21 cellular contexts compared by ENCODE assay signal in the genomic region with DNA sequence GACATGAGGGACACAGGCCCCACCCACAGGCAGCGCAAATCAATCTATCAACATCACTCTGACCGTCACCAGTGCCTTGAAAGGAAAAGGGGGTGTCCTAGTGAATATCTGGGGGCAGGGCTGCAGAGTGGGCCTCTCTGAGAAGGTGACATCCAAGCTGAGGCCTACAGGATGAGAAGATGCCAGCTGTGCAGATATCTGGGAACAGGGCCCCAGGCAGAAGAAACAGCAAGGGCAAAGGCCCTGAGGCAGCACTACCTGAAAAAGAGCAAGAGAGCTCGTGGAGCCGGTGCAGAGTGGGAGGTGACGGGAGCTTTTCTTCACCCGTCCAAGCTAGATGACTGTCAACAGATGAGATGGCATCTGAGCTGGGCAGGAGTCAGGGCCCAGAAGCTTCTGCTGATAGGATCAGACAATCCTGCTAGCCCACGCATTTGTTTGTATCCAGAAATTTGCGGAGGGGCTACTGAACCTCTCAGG. TPM values are rescaled to one million over a fixed set of nuclear protein-coding genes. Genes with fewer than 3 reads are reported as not detected.
A peak's percentile ranks its signal among the peaks of the same experiment; 100 is the strongest.
DNase-seq lines count a peak whose midpoint lies in the region; ATAC-seq, FAIRE-seq and TF ChIP-seq lines count a peak whose summit lies in the region.
"Had no signal": no experiment of that assay in that cellular context is flagged by ENCODE, and none has a peak within 500 bp of the region (broad histone marks: within the 10 kb centered on the region; RNA-seq: fewer than 3 reads in every experiment).

No MANE protein-coding gene starts in this region.

- no peak overlapping the region for H3K4me2 ChIP-seq in fibroblast of lung (ENCODE audit: extremely low read depth, insufficient read depth, low read length)
- no peak overlapping the region for H3K4me2 ChIP-seq in trophoblast cell (ENCODE audit: low read length)
- H3K4me2 ChIP-seq: SK-N-SH had no signal

- H4K91ac ChIP-seq in trophoblast cell (ENCODE audit: low read depth, low read length): peak overlapping the region; percentile 28

- H3K27ac ChIP-seq in fibroblast of lung (ENCODE audit: insufficient read depth, low read length) (peak overlapping the region; percentile 69), trophoblast cell (ENCODE audit: low read depth, low read length) (no peak overlapping the region)

- H3K36me3 Mint-ChIP-seq in HFFc6 (ENCODE audit: low read depth): 0 out of 2 replicates have a peak, but pooled peaks cover 6% of the 10 kb centered on the region

- H3K18ac ChIP-seq in trophoblast cell (ENCODE audit: low read length): no peak overlapping the region

- no CpG with 5 or more reads among the region's 8 CpGs for WGBS in trophoblast cell (ENCODE audit: extremely low coverage, insufficient coverage, insufficient read length)

- DNase-seq in HFFc6: no peak
- DNase-seq in fibroblast of lung (ENCODE audit: low read depth in 2 of 2): no peak
- DNase-seq in trophoblast cell: no peak
- no peak for DNase-seq in D721Med (ENCODE audit: insufficient read length, low spot score)
- DNase-seq in AG08395 (ENCODE audit: low spot score): no peak
- no peak for DNase-seq in left lobe of liver (ENCODE audit: low spot score)
- DNase-seq: ACHN; Caco-2; CD4-positive, alpha-beta T cell; DMS153; GDM1; NCI-H1436 treated with DMSO at 0.1 percent for 48 hours; NCI-H2029; NCI-H345; NCI-H524 treated with DMSO at 0.1 percent for 48 hours; PC-3; RPMI8226; SHP77 treated with DMSO at 0.1 percent for 48 hours had no signal

- H2AK5ac ChIP-seq in trophoblast cell (ENCODE audit: low read length): peak overlapping the region; percentile 65

- peaks cover 18% of the 10 kb centered on the region for H3K79me1 ChIP-seq in trophoblast cell (ENCODE audit: low read length)

- H2BK120ac ChIP-seq in trophoblast cell (ENCODE audit: insufficient read depth, low read length, poor library complexity): peak overlapping the region; percentile 5

- H3K9ac ChIP-seq in fibroblast of lung (ENCODE audit: insufficient read depth, low read length) (no peak overlapping the region), trophoblast cell (ENCODE audit: low read length) (no peak overlapping the region)
- H3K9ac ChIP-seq: SK-N-SH had no signal

- no peak overlapping the region for H2BK5ac ChIP-seq in trophoblast cell (ENCODE audit: low read depth, low read length, poor library complexity)

- no peak for FAIRE-seq in D721Med (lab: Jason Lieb, UNC)

- no peak overlapping the region for H3K4ac ChIP-seq in trophoblast cell (ENCODE audit: low read depth, low read length)

- H2BK12ac ChIP-seq in trophoblast cell (ENCODE audit: low read length): peak overlapping the region; percentile 85

- H3K9me3 ChIP-seq in fibroblast of lung (ENCODE audit: control insufficient read depth, insufficient read depth, low read depth, low read length): no peaks in the 10 kb centered on the region
- peaks cover 3% of the 10 kb centered on the region for H3K9me3 ChIP-seq in trophoblast cell (ENCODE audit: insufficient read depth, low read depth, low read length)
- H3K9me3 ChIP-seq: Caco-2, SK-N-SH had no signal

- no peak overlapping the region for H3K14ac ChIP-seq in trophoblast cell (ENCODE audit: low read length)

- H3K27me3 Mint-ChIP-seq in HFFc6 (ENCODE audit: insufficient read depth): peaks cover 2% of the 10 kb centered on the region
- H3K27me3 Mint-ChIP-seq: CD4-positive, alpha-beta T cell had no signal

- peaks cover 47% of the 10 kb centered on the region for H3K4me1 Mint-ChIP-seq in HFFc6 (ENCODE audit: low read depth)

- H3K79me2 ChIP-seq in fibroblast of lung (ENCODE audit: control insufficient read depth, insufficient read depth, low read length) (no peaks in the 10 kb centered on the region), trophoblast cell (ENCODE audit: control insufficient read depth, insufficient read depth, low read length, poor library complexity) (peaks cover 4% of the 10 kb centered on the region)

- H3K23ac ChIP-seq in trophoblast cell (ENCODE audit: low read length): no peak overlapping the region

- H3K4me1 ChIP-seq in fibroblast of lung (ENCODE audit: control insufficient read depth, extremely low read depth, insufficient read depth, low read length) (peaks cover 36% of the 10 kb centered on the region), trophoblast cell (ENCODE audit: control insufficient read depth in 1 of 2, insufficient read depth in 2 of 2, low read length in 2 of 2) (peaks cover 12 to 25% of the 10 kb centered on the region in 2 experiments)
- H3K4me1 ChIP-seq: Caco-2 had no signal

- no peak overlapping the region for H2AFZ ChIP-seq in fibroblast of lung (ENCODE audit: low read length)
- H2AFZ ChIP-seq in trophoblast cell (ENCODE audit: insufficient read depth, low read length, poor library complexity): no peak overlapping the region

- TF ChIP-seq CTCF in HFFc6 (IDR thresholded peaks at IDR 0.05) (no peak), fibroblast of lung (conservative IDR thresholded peaks at IDR 0.05 in 1 of 2, IDR thresholded peaks at IDR 0.05 in 1 of 2; ENCODE audit: low read depth in 1 of 2, low read length in 2 of 2) (no peak), D721Med (IDR thresholded peaks at IDR 0.05; ENCODE audit: insufficient read depth, missing control alignments) (no peak)

- ATAC-seq in GM21619 (IDR thresholded peaks at IDR 0.05; ENCODE audit: unreplicated experiment) (no peak), left lobe of liver (no peak)
- ATAC-seq: PC-3 had no signal

- H3K27me3 ChIP-seq in fibroblast of lung (ENCODE audit: control insufficient read depth, insufficient read depth, low read length): no peaks in the 10 kb centered on the region
- no peaks in the 10 kb centered on the region for H3K27me3 ChIP-seq in trophoblast cell (ENCODE audit: insufficient read depth, low read length)

- peak overlapping the region; percentile 22; the same call in 1 of the 2 replicates for H3K27ac Mint-ChIP-seq in HFFc6
- H3K27ac Mint-ChIP-seq: CD4-positive, alpha-beta T cell had no signal

- H4K12ac ChIP-seq in trophoblast cell (ENCODE audit: low read depth, low read length): no peak overlapping the region

- H4K8ac ChIP-seq in trophoblast cell (ENCODE audit: low read depth, low read length): peak overlapping the region; percentile 10

- H3K4me3 Mint-ChIP-seq in HFFc6: no peak overlapping the region
- H3K4me3 Mint-ChIP-seq: CD4-positive, alpha-beta T cell had no signal

- no peak overlapping the region for H3K4me3 ChIP-seq in fibroblast of lung (replicated peaks in 1 of 4; ENCODE audit: control extremely low read depth in 1 of 4, insufficient read depth in 1 of 4, low read depth in 3 of 4, low read length in 4 of 4)
- H3K4me3 ChIP-seq in trophoblast cell (ENCODE audit: low read depth, low read length): no peak overlapping the region

- no peaks in the 10 kb centered on the region for H4K20me1 ChIP-seq in fibroblast of lung (ENCODE audit: control insufficient read depth, extremely low read depth, insufficient read depth, low read length)

- H3K36me3 ChIP-seq in fibroblast of lung (ENCODE audit: control insufficient read depth, insufficient read depth, low read length) (no peaks in the 10 kb centered on the region), trophoblast cell (ENCODE audit: control insufficient read depth in 1 of 2, insufficient read depth in 2 of 2, low read length in 2 of 2) (no peaks in the 10 kb centered on the region)

- no peaks in the 10 kb centered on the region for H3K9me3 Mint-ChIP-seq in HFFc6
- H3K9me3 Mint-ChIP-seq: CD4-positive, alpha-beta T cell had no signal

RNA-seq across cellular contexts. Expression of a gene that starts 12.5 kb away (rescaled TPM):
- total RNA-seq in HFFc6 (2021; fragmentation: NEBNext Ultra II Directional; extraction: Animal tissue kit (Norgen Biotek cat#: 25700)): 10 to 100 TPM; 11.9 to 22.2 (median 19.1) TPM
- total RNA-seq in fibroblast of lung (132 and 358 TPM in 2 replicates), left lobe of liver (0.23 TPM)
- 126 and 154 TPM in 2 replicates for polyA plus RNA-seq in fibroblast of lung
- polyA plus RNA-seq in fibroblast of lung (2012): 199 and 246 TPM in 2 replicates
- polyA minus RNA-seq in fibroblast of lung (ENCODE audit: low replicate concordance): 306 and 401 TPM in 2 replicates
- polyA plus RNA-seq in trophoblast cell (2013): 16.8 and 19.9 TPM in 2 replicates
- total RNA-seq: Caco-2, HT-29, PC-3 had no signal

RNA-seq across cellular contexts. Expression of a gene that starts 23.3 kb away (rescaled TPM):
- total RNA-seq in HFFc6 (2021; fragmentation: NEBNext Ultra II Directional; extraction: Animal tissue kit (Norgen Biotek cat#: 25700)): 1 to 10 TPM; 6.2 to 8.1 (median 7.1) TPM
- 0.51 and 1.5 TPM in 2 replicates for total RNA-seq in fibroblast of lung
- polyA plus RNA-seq in fibroblast of lung: 3.0 and 5.3 TPM in 2 replicates
- 3.6 and 4.5 TPM in 2 replicates for polyA plus RNA-seq in fibroblast of lung (2012)
- polyA minus RNA-seq in fibroblast of lung (ENCODE audit: low replicate concordance): 3.6 and 9.7 TPM in 2 replicates
- polyA plus RNA-seq in trophoblast cell (2013): 3.6 and 3.7 TPM in 2 replicates
- total RNA-seq in left lobe of liver: 2.4 TPM
- total RNA-seq: HT-29 had no signal

RNA-seq across cellular contexts. Expression of a gene that starts 48.0 kb away (rescaled TPM):
- total RNA-seq in HFFc6 (2021; fragmentation: NEBNext Ultra II Directional; extraction: Animal tissue kit (Norgen Biotek cat#: 25700)): 100 to 1,000 TPM; 100 to 128 (median 107) TPM
- 226 and 313 TPM in 2 replicates for total RNA-seq in fibroblast of lung
- polyA plus RNA-seq in fibroblast of lung: 127 and 137 TPM in 2 replicates
- 99.0 and 118 TPM in 2 replicates for polyA plus RNA-seq in fibroblast of lung (2012)
- polyA minus RNA-seq in fibroblast of lung (ENCODE audit: low replicate concordance): 18.3 and 19.0 TPM in 2 replicates
- polyA plus RNA-seq in trophoblast cell (2013): 154 and 158 TPM in 2 replicates
- total RNA-seq in left lobe of liver: 45.2 TPM

RNA-seq across cellular contexts. Expression of a gene that starts 49.4 kb away (rescaled TPM):
- total RNA-seq in HFFc6 (2021; fragmentation: NEBNext Ultra II Directional; extraction: Animal tissue kit (Norgen Biotek cat#: 25700)): 10 to 100 TPM; 33.8 to 36.3 (median 34.8) TPM
- total RNA-seq in fibroblast of lung (62.1 and 157 TPM in 2 replicates), left lobe of liver (13.7 TPM)
- 15.5 and 23.4 TPM in 2 replicates for polyA plus RNA-seq in fibroblast of lung
- 26.5 and 32.5 TPM in 2 replicates for polyA plus RNA-seq in fibroblast of lung (2012)
- polyA minus RNA-seq in fibroblast of lung (ENCODE audit: low replicate concordance): 11.4 and 30.3 TPM in 2 replicates
- 32.5 and 34.0 TPM in 2 replicates for polyA plus RNA-seq in trophoblast cell (2013)
